29 cellular contexts compared by ENCODE assay signal in the genomic region with DNA sequence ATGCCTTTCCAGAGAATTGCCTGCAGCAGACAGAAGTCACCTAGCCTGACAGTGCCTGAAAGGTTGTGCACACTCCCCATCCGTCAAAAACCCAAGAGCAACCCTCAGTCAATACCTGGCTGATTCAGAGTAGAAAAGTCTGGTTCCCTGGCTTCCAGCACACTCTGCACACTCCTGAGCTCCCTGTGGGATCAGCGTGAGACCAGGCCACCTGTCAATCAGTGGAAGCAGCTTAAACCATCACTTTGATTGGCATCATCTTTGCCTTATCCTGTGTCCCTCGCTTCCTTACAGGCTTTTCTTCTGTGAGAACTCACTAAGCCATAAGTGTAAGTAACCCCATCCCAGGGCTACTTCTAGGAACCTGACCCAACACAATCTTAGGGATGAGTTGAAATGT.
"Had no signal": no experiment of that assay in that cellular context is flagged by ENCODE, and none has a peak within 500 bp of the region (broad histone marks: within the 10 kb centered on the region; RNA-seq: fewer than 3 reads in every experiment).

No MANE protein-coding gene starts in this region.

- H3K36me3 ChIP-seq: ovary, right lobe of liver, sigmoid colon, suprapubic skin, tibial artery, transverse colon, upper lobe of left lung, vagina had no signal

- H3K9ac ChIP-seq: parathyroid adenoma had no signal

- H3K27me3 ChIP-seq: ovary, right lobe of liver, sigmoid colon, suprapubic skin, testis, transverse colon, upper lobe of left lung, vagina had no signal

- H3K27me3 Mint-ChIP-seq: natural killer cell treated with Interleukin-12 subunit alpha and Interleukin-12 subunit beta and Interleukin-15 and Interleukin-18, amount 100 ng/mL, for 72 hours; stimulated activated memory B cell treated with anti-CD40 and anti-IgM and Interleukin-4, amounts not matched to agents 10 μg/mL and 1 μg/mL and 100 μg/mL, for 72 hours; stimulated activated naive CD8-positive, alpha-beta T cell treated with anti-CD3 and anti-CD28 coated beads, Interleukin-15, amount 100 ng/mL, for 72 hours had no signal

- H2AFZ ChIP-seq: parathyroid adenoma had no signal

- ATAC-seq: naive thymus-derived CD8-positive, alpha-beta T cell; natural killer cell treated with Interleukin-12 subunit alpha and Interleukin-12 subunit beta and Interleukin-15 and Interleukin-18, amount 100 ng/mL, for 72 hours; psoas muscle; right cardiac atrium; stimulated activated memory B cell treated with anti-CD40 and anti-IgM and Interleukin-4, amounts not matched to agents 10 μg/mL and 1 μg/mL and 100 μg/mL, for 72 hours; stimulated activated naive CD8-positive, alpha-beta T cell treated with anti-CD3 and anti-CD28 coated beads, Interleukin-15, amount 100 ng/mL, for 72 hours; stimulated activated naive CD8-positive, alpha-beta T cell treated with anti-CD3 and anti-CD28 coated beads, Interleukin-15, Interleukin-2, amounts not matched to agents 100 U/mL and 50 U/mL, for 24 hours had no signal

- H3K27ac ChIP-seq: ovary, parathyroid adenoma, psoas muscle, right lobe of liver, sigmoid colon, suprapubic skin, testis, tibial artery, transverse colon, upper lobe of left lung, vagina had no signal

- H3K4me1 ChIP-seq: parathyroid adenoma, psoas muscle, sigmoid colon, suprapubic skin, testis, tibial artery, upper lobe of left lung, vagina had no signal

- H3K79me2 ChIP-seq: parathyroid adenoma had no signal

- DNase-seq: naive thymus-derived CD8-positive, alpha-beta T cell; nephron progenitor cell; occipital lobe; ovary; posterior cingulate gyrus; psoas muscle; right lobe of liver; sigmoid colon; small intestine; stimulated activated CD4-positive, alpha-beta T cell treated with anti-CD3 and anti-CD28 coated beads, Interleukin-1b, Interleukin-23, amount 100 ng/mL, for 48 hours; stimulated activated CD4-positive, alpha-beta T cell treated with anti-CD3 and anti-CD28 coated beads, Interleukin-4, amount 100 ng/mL, for 1 hour; stimulated activated CD4-positive, alpha-beta T cell treated with anti-CD3 and anti-CD28 coated beads, Interleukin-4, amount 100 ng/mL, for 4 hours; stimulated activated CD8-positive, alpha-beta memory T cell treated with anti-CD3 and anti-CD28 coated beads, Interleukin-4, amount 100 ng/mL, for 48 hours; stimulated activated naive CD4-positive, alpha-beta T cell; stimulated activated naive CD8-positive, alpha-beta T cell treated with anti-CD3 and anti-CD28 coated beads, Interleukin-15, amount 100 ng/mL, for 72 hours; stimulated activated naive CD8-positive, alpha-beta T cell treated with anti-CD3 and anti-CD28 coated beads, Interleukin-15, Interleukin-2, amounts not matched to agents 100 U/mL and 50 U/mL, for 24 hours; substantia nigra; testis; tibial artery; transverse colon; upper lobe of left lung had no signal

- H3K36me3 Mint-ChIP-seq: naive thymus-derived CD8-positive, alpha-beta T cell; natural killer cell treated with Interleukin-12 subunit alpha and Interleukin-12 subunit beta and Interleukin-15 and Interleukin-18, amount 100 ng/mL, for 72 hours; stimulated activated memory B cell treated with anti-CD40 and anti-IgM and Interleukin-4, amounts not matched to agents 10 μg/mL and 1 μg/mL and 100 μg/mL, for 72 hours had no signal

- H3K27ac Mint-ChIP-seq: naive thymus-derived CD8-positive, alpha-beta T cell; natural killer cell treated with Interleukin-12 subunit alpha and Interleukin-12 subunit beta and Interleukin-15 and Interleukin-18, amount 100 ng/mL, for 72 hours; nephron progenitor cell; progenitor cell of endocrine pancreas; stimulated activated memory B cell treated with anti-CD40 and anti-IgM and Interleukin-4, amounts not matched to agents 10 μg/mL and 1 μg/mL and 100 μg/mL, for 72 hours; stimulated activated naive CD8-positive, alpha-beta T cell treated with anti-CD3 and anti-CD28 coated beads, Interleukin-15, amount 100 ng/mL, for 72 hours had no signal

- H3K4me1 Mint-ChIP-seq: naive thymus-derived CD8-positive, alpha-beta T cell; stimulated activated memory B cell treated with anti-CD40 and anti-IgM and Interleukin-4, amounts not matched to agents 10 μg/mL and 1 μg/mL and 100 μg/mL, for 72 hours; stimulated activated naive CD8-positive, alpha-beta T cell treated with anti-CD3 and anti-CD28 coated beads, Interleukin-15, amount 100 ng/mL, for 72 hours had no signal

- H3K4me3 Mint-ChIP-seq: naive thymus-derived CD8-positive, alpha-beta T cell; natural killer cell treated with Interleukin-12 subunit alpha and Interleukin-12 subunit beta and Interleukin-15 and Interleukin-18, amount 100 ng/mL, for 72 hours; nephron progenitor cell; neural crest cell; stimulated activated memory B cell treated with anti-CD40 and anti-IgM and Interleukin-4, amounts not matched to agents 10 μg/mL and 1 μg/mL and 100 μg/mL, for 72 hours; stimulated activated naive CD8-positive, alpha-beta T cell treated with anti-CD3 and anti-CD28 coated beads, Interleukin-15, amount 100 ng/mL, for 72 hours had no signal

- H3K9me3 ChIP-seq: ovary, psoas muscle, right lobe of liver, sigmoid colon, suprapubic skin, testis, tibial artery, transverse colon, upper lobe of left lung, vagina had no signal

- H3K9me3 Mint-ChIP-seq: natural killer cell treated with Interleukin-12 subunit alpha and Interleukin-12 subunit beta and Interleukin-15 and Interleukin-18, amount 100 ng/mL, for 72 hours; nephron progenitor cell; neural crest cell; stimulated activated memory B cell treated with anti-CD40 and anti-IgM and Interleukin-4, amounts not matched to agents 10 μg/mL and 1 μg/mL and 100 μg/mL, for 72 hours; stimulated activated naive CD8-positive, alpha-beta T cell treated with anti-CD3 and anti-CD28 coated beads, Interleukin-15, amount 100 ng/mL, for 72 hours had no signal

- H3K4me3 ChIP-seq: ovary, psoas muscle, right lobe of liver, sigmoid colon, suprapubic skin, testis, tibial artery, transverse colon, upper lobe of left lung, vagina had no signal
